ENCODE assay signal across 9 cellular contexts in the genomic region with DNA sequence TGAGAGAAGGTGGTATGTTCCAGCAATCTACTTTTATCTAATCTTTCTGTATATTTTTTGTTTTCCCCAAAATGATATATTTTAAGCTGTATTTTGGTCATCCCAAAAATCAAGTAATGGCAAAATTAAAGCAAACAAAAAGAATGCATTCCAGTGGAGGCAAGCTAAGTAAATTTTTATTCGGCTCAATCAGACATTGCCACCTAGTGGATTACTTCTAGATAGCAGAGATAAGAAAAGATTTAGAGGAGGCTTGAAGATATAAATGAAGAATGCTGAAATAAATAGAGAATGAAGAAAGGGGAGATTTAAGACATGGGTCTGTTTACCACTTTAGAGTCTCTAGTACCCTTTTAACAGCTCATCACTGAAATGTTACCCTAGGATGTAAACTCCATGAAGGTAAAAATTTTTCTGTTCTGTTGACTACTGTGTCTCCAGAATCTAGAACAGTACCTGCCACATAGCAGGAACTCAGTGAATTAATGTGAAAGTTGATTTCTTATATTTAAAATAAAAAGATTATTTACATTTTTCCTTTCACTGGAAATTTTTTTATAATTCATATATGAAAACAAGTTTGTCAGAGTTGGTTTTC.
A peak's percentile ranks its signal among the peaks of the same experiment; 100 is the strongest.
DNase-seq lines count a peak whose midpoint lies in the region; ATAC-seq and TF ChIP-seq lines count a peak whose summit lies in the region.
"Had no signal": no experiment of that assay in that cellular context is flagged by ENCODE, and none has a peak within 500 bp of the region (broad histone marks: within the 10 kb centered on the region; RNA-seq: fewer than 3 reads in every experiment).

No MANE protein-coding gene starts in this region.

- H3K27ac Mint-ChIP-seq in WTC11 = no peak overlapping the region

- H3K4me1 Mint-ChIP-seq in WTC11 = peaks cover 16% of the 10 kb centered on the region

- TF ChIP-seq CTCF in A673 (conservative IDR thresholded peaks at IDR 0.05; ENCODE audit: low read depth, low read length) (peak; percentile 84), GM10266 (IDR thresholded peaks at IDR 0.05; ENCODE audit: control insufficient read depth, insufficient read depth, low read depth, missing control alignments) (peak; percentile 73), Loucy (conservative IDR thresholded peaks at IDR 0.05; ENCODE audit: low read length) (peak; percentile 92), WTC11 (IDR thresholded peaks at IDR 0.05) (no peak), upper lobe of left lung (IDR thresholded peaks at IDR 0.05) (peak in 5 of 6 experiments; percentile 44 to 57 (median 46))

- no TSS peak for BruUV-seq in A673 (replicated peaks; lab: Mats Ljungman, UMichigan)

- peak; percentile 57; the same call in 1 of the 2 replicates for ATAC-seq in WTC11
- ATAC-seq in upper lobe of left lung (ENCODE audit: low FRiP score in 2 of 2) = peak in 1 of 2 donors; percentile 53
- ATAC-seq in HG03039 (IDR thresholded peaks at IDR 0.05; ENCODE audit: unreplicated experiment) = no peak

- H3K36me3 Mint-ChIP-seq in WTC11 = peaks cover 6% of the 10 kb centered on the region

- POLR2A ChIA-PET in A673 (lab: Charles Lee; ENCODE audit: low non-redundant PET) (no interaction called here), WTC11 (lab: Charles Lee) (interaction anchor here (1.2 kb wide), 1 partner anchor 85 kb away, joined by 3 read pairs; no protein-coding TSS in a partner anchor)

- H3K4me2 ChIP-seq in Loucy (ENCODE audit: low read depth, low read length, poor library complexity, severe bottlenecking) = no peak overlapping the region

- DNase-seq in A673 (ENCODE audit: low spot score) = peak; percentile 75
- peak; percentile 32 for DNase-seq in GM10266 (ENCODE audit: extremely low spot score)
- no peak for DNase-seq in WTC11 (ENCODE audit: low spot score)
- DNase-seq in iPS-NIHi11 (ENCODE audit: low spot score) = peak; percentile 43
- no peak for DNase-seq in upper lobe of left lung
- no peak for DNase-seq in 8988T

- H3K9me3 Mint-ChIP-seq in WTC11 = no peaks in the 10 kb centered on the region

- no peak overlapping the region for H3K27ac ChIP-seq in A673 (ENCODE audit: low read depth, low read length, poor library complexity, severe bottlenecking)
- H3K27ac ChIP-seq in upper lobe of left lung = no peak overlapping the region
- H3K27ac ChIP-seq: epithelial cell of prostate had no signal

- no peak overlapping the region for H3K4me3 Mint-ChIP-seq in WTC11

- H3K9me3 ChIP-seq in A673 (ENCODE audit: low read depth, low read length, poor library complexity, severe bottlenecking) (no peaks in the 10 kb centered on the region), Loucy (ENCODE audit: insufficient read depth, low read depth, low read length) (no peaks in the 10 kb centered on the region), upper lobe of left lung (no peaks in the 10 kb centered on the region)

- no peak overlapping the region for H2AFZ ChIP-seq in Loucy (ENCODE audit: low read length)

- H3K27me3 Mint-ChIP-seq in WTC11 (ENCODE audit: low read depth) = no peaks in the 10 kb centered on the region

- no peak overlapping the region for H3K9ac ChIP-seq in Loucy (ENCODE audit: low read depth, low read length, poor library complexity, severe bottlenecking)

- intact Hi-C loops in A673 (cut with micrococcal nuclease; ENCODE audit: unreplicated experiment) = loop anchor here (1.0 to 5.0 kb wide), 3 partner anchors 85 to 306 kb away; no protein-coding TSS in a partner anchor

- H3K36me3 ChIP-seq in A673 (ENCODE audit: insufficient read depth, low read length, poor library complexity, severe bottlenecking) (no peaks in the 10 kb centered on the region), Loucy (ENCODE audit: insufficient read depth, low read length) (no peaks in the 10 kb centered on the region), upper lobe of left lung (no peaks in the 10 kb centered on the region)

- no peaks in the 10 kb centered on the region for H3K27me3 ChIP-seq in A673 (replicated peaks; ENCODE audit: insufficient read depth, low read depth, low read length, poor library complexity)
- H3K27me3 ChIP-seq in Loucy (ENCODE audit: insufficient read depth, low read length, poor library complexity, severe bottlenecking) = no peaks in the 10 kb centered on the region
- H3K27me3 ChIP-seq in upper lobe of left lung = no peaks in the 10 kb centered on the region

- WGBS in upper lobe of left lung, 2 donors = 0 to 11% methylated on average over 1 of the region's 1 CpG

- CTCF ChIA-PET in A673 (lab: Charles Lee) (interaction anchor here (1.0 to 1.8 kb wide), 4 partner anchors 9 to 173 kb away, joined by 3 to 26 read pairs (median 5); no protein-coding TSS in a partner anchor), WTC11 (lab: Charles Lee) (interaction anchor here (0.6 to 4.5 kb wide), 31 partner anchors 10 to 415 kb away, joined by 3 to 59 read pairs (median 3); no protein-coding TSS in a partner anchor)

- no peaks in the 10 kb centered on the region for H4K20me1 ChIP-seq in Loucy (ENCODE audit: insufficient read depth, low read length, poor library complexity, severe bottlenecking)

- no peaks in the 10 kb centered on the region for H3K9me2 ChIP-seq in Loucy (replicated peaks; ENCODE audit: low read depth, low read length)

- TF ChIP-seq POLR2A in upper lobe of left lung (IDR thresholded peaks at IDR 0.05) = no peak

- no peak overlapping the region for H3K4me3 ChIP-seq in A673 (ENCODE audit: low read depth, low read length, poor library complexity, severe bottlenecking)
- H3K4me3 ChIP-seq in Loucy (ENCODE audit: low read length, poor library complexity, severe bottlenecking) = no peak overlapping the region
- no peak overlapping the region for H3K4me3 ChIP-seq in upper lobe of left lung

- TF ChIP-seq EP300 in upper lobe of left lung (IDR thresholded peaks at IDR 0.05) = no peak

- peaks cover 2% of the 10 kb centered on the region; the same call in 1 of the 2 replicates for H3F3A ChIP-seq in Loucy (ENCODE audit: low read depth)

- peaks cover 12% of the 10 kb centered on the region for H3K4me1 ChIP-seq in A673 (ENCODE audit: insufficient read depth, low read length, poor library complexity, severe bottlenecking)
- H3K4me1 ChIP-seq in Loucy (ENCODE audit: insufficient read depth, low read length, poor library complexity, severe bottlenecking) = no peaks in the 10 kb centered on the region
- no peaks in the 10 kb centered on the region for H3K4me1 ChIP-seq in upper lobe of left lung

- no peaks in the 10 kb centered on the region for H3K79me2 ChIP-seq in Loucy (ENCODE audit: insufficient read depth, low read length)

TF ChIP-seq in WTC11, 78 proteins besides CTCF, POLR2A, EP300 and RAD21 (continues in another document):
- TF ChIP-seq ZNF121 (CRISPR knock-in tag; IDR thresholded peaks at IDR 0.05) (no peak), ZNF317 (CRISPR knock-in tag; IDR thresholded peaks at IDR 0.05; ENCODE audit: borderline replicate concordance, low read depth) (no peak), OVOL2 (CRISPR knock-in tag; IDR thresholded peaks at IDR 0.05; ENCODE audit: borderline replicate concordance) (no peak), EMX1 (CRISPR knock-in tag; IDR thresholded peaks at IDR 0.05) (no peak), NFE2L1 (CRISPR knock-in tag; IDR thresholded peaks at IDR 0.05) (no peak), SP1 (CRISPR knock-in tag; conservative IDR thresholded peaks at IDR 0.05) (no peak), TP53 (CRISPR knock-in tag; IDR thresholded peaks at IDR 0.05) (no peak), ETV6 (CRISPR knock-in tag; IDR thresholded peaks at IDR 0.05) (no peak)
- TF ChIP-seq, protein P1, sequence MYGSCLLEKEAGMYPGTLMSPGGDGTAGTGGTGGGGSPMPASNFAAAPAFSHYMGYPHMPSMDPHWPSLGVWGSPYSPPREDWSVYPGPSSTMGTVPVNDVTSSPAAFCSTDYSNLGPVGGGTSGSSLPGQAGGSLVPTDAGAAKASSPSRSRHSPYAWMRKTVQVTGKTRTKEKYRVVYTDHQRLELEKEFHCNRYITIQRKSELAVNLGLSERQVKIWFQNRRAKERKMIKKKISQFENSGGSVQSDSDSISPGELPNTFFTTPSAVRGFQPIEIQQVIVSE (CRISPR knock-in tag; IDR thresholded peaks at IDR 0.05; ENCODE audit: borderline replicate concordance) = no peak
- TF ChIP-seq, protein P2, sequence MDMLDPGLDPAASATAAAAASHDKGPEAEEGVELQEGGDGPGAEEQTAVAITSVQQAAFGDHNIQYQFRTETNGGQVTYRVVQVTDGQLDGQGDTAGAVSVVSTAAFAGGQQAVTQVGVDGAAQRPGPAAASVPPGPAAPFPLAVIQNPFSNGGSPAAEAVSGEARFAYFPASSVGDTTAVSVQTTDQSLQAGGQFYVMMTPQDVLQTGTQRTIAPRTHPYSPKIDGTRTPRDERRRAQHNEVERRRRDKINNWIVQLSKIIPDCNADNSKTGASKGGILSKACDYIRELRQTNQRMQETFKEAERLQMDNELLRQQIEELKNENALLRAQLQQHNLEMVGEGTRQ (CRISPR knock-in tag; IDR thresholded peaks at IDR 0.05) = no peak
- TF ChIP-seq, protein P3, sequence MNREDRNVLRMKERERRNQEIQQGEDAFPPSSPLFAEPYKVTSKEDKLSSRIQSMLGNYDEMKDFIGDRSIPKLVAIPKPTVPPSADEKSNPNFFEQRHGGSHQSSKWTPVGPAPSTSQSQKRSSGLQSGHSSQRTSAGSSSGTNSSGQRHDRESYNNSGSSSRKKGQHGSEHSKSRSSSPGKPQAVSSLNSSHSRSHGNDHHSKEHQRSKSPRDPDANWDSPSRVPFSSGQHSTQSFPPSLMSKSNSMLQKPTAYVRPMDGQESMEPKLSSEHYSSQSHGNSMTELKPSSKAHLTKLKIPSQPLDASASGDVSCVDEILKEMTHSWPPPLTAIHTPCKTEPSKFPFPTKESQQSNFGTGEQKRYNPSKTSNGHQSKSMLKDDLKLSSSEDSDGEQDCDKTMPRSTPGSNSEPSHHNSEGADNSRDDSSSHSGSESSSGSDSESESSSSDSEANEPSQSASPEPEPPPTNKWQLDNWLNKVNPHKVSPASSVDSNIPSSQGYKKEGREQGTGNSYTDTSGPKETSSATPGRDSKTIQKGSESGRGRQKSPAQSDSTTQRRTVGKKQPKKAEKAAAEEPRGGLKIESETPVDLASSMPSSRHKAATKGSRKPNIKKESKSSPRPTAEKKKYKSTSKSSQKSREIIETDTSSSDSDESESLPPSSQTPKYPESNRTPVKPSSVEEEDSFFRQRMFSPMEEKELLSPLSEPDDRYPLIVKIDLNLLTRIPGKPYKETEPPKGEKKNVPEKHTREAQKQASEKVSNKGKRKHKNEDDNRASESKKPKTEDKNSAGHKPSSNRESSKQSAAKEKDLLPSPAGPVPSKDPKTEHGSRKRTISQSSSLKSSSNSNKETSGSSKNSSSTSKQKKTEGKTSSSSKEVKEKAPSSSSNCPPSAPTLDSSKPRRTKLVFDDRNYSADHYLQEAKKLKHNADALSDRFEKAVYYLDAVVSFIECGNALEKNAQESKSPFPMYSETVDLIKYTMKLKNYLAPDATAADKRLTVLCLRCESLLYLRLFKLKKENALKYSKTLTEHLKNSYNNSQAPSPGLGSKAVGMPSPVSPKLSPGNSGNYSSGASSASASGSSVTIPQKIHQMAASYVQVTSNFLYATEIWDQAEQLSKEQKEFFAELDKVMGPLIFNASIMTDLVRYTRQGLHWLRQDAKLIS (CRISPR knock-in tag; IDR thresholded peaks at IDR 0.05; ENCODE audit: borderline replicate concordance) = no peak

Comparison
In these comparisons a context has a peak if more than half of its experiments do, and no peak if none do; other contexts are left out.
1. DNase-seq: peak in A673 (single experiment), GM10266 (single experiment) and iPS-NIHi11 (single experiment); none in WTC11 (single experiment), upper lobe of left lung (0 of 2) and 8988T (single experiment).